In genomic region chr5:133029321-133029720, GRCh38 we compare ENCODE assay signal across 18 cellular contexts.
"Had no signal": no experiment of that assay in that cellular context is flagged by ENCODE, and none has a peak within 500 bp of the region (broad histone marks: within the 10 kb centered on the region; RNA-seq: fewer than 3 reads in every experiment).

No MANE protein-coding gene starts in this region.

- H3K27me3 Mint-ChIP-seq: activated T-cell treated with anti-CD3 and anti-CD28 coated beads, Interleukin-2, amount 50 U/mL, for 24 hours; effector memory CD8-positive, alpha-beta T cell; T-cell had no signal

- H3K4me3 ChIP-seq: mucosa of descending colon, ovary, smooth muscle cell, testis had no signal

- H3K4me1 ChIP-seq: testis had no signal

- H3K27ac ChIP-seq: ovary, testis had no signal

- H3K4me3 Mint-ChIP-seq: activated CD4-positive, alpha-beta T cell treated with anti-CD3 and anti-CD28 coated beads, Interleukin-2, amount 10 ng/mL, durations not matched to agents 7 days and 5 days; activated CD8-positive, alpha-beta T cell treated with anti-CD3 and anti-CD28 coated beads, Interleukin-2, amount 10 ng/mL, durations not matched to agents 7 days and 5 days; activated naive CD4-positive, alpha-beta T cell treated with anti-CD3 and anti-CD28 coated beads, Interleukin-2, amount 10 ng/mL, durations not matched to agents 7 days and 5 days; activated naive CD8-positive, alpha-beta T cell treated with anti-CD3 and anti-CD28 coated beads, Interleukin-2, amount 50 U/mL, for 24 hours; activated T-cell treated with anti-CD3 and anti-CD28 coated beads, Interleukin-2, amount 50 U/mL, for 24 hours; effector memory CD8-positive, alpha-beta T cell; stimulated activated effector memory CD8-positive, alpha-beta T cell treated with anti-CD3 and anti-CD28 coated beads, Interleukin-12 subunit alpha, Interleukin-12 subunit beta, amount 100 ng/mL, for 72 hours; T-cell had no signal

- H3K9me3 Mint-ChIP-seq: activated CD4-positive, alpha-beta T cell treated with anti-CD3 and anti-CD28 coated beads, Interleukin-2, amount 10 ng/mL, durations not matched to agents 7 days and 5 days; activated naive CD4-positive, alpha-beta T cell treated with anti-CD3 and anti-CD28 coated beads, Interleukin-2, amount 10 ng/mL, durations not matched to agents 7 days and 5 days; activated naive CD8-positive, alpha-beta T cell treated with anti-CD3 and anti-CD28 coated beads, Interleukin-2, amount 50 U/mL, for 24 hours; activated T-cell treated with anti-CD3 and anti-CD28 coated beads, Interleukin-2, amount 50 U/mL, for 24 hours; effector memory CD8-positive, alpha-beta T cell; naive thymus-derived CD4-positive, alpha-beta T cell; stimulated activated effector memory CD8-positive, alpha-beta T cell treated with anti-CD3 and anti-CD28 coated beads, Interleukin-12 subunit alpha, Interleukin-12 subunit beta, amount 100 ng/mL, for 72 hours; T-cell had no signal

- DNase-seq: activated CD4-positive, alpha-beta T cell treated with anti-CD3 and anti-CD28 coated beads, Interleukin-2, amount 10 ng/mL, durations not matched to agents 7 days and 5 days; activated CD8-positive, alpha-beta T cell treated with anti-CD3 and anti-CD28 coated beads, Interleukin-2, amount 10 ng/mL, durations not matched to agents 7 days and 5 days; activated effector memory CD4-positive, alpha-beta T cell treated with Interleukin-2 at 50 U/mL for 16 hours; activated naive CD4-positive, alpha-beta T cell treated with anti-CD3 and anti-CD28 coated beads, Interleukin-2, amount 10 ng/mL, durations not matched to agents 7 days and 5 days; activated naive CD8-positive, alpha-beta T cell treated with anti-CD3 and anti-CD28 coated beads, Interleukin-2, amount 50 U/mL, for 24 hours; activated T-cell treated with anti-CD3 and anti-CD28 coated beads, Interleukin-2, amount 50 U/mL, for 24 hours; effector memory CD8-positive, alpha-beta T cell; mesenchymal stem cell; mucosa of descending colon; naive thymus-derived CD4-positive, alpha-beta T cell; ovary; stimulated activated CD4-positive, alpha-beta T cell treated with anti-CD3 and anti-CD28 coated beads, Interleukin-4, amount 100 ng/mL, for 24 hours; T-cell; testis had no signal

- H3K27me3 ChIP-seq: ovary, testis had no signal

- ATAC-seq: activated CD4-positive, CD25-positive, alpha-beta regulatory T cell treated with anti-CD3 and anti-CD28 coated beads, Interleukin-2, amount 50 U/mL, for 24 hours; activated CD8-positive, alpha-beta T cell treated with anti-CD3 and anti-CD28 coated beads, Interleukin-2, amount 10 ng/mL, durations not matched to agents 7 days and 5 days; activated naive CD8-positive, alpha-beta T cell treated with anti-CD3 and anti-CD28 coated beads, Interleukin-2, amount 50 U/mL, for 24 hours; effector memory CD8-positive, alpha-beta T cell; mucosa of descending colon; naive thymus-derived CD4-positive, alpha-beta T cell; sciatic nerve; stimulated activated effector memory CD8-positive, alpha-beta T cell treated with anti-CD3 and anti-CD28 coated beads, Interleukin-12 subunit alpha, Interleukin-12 subunit beta, amount 100 ng/mL, for 72 hours; T-cell had no signal

- H3K36me3 ChIP-seq: ovary had no signal

- H3K9me3 ChIP-seq: mucosa of descending colon, ovary, testis had no signal

- H3K27ac Mint-ChIP-seq: activated CD4-positive, alpha-beta T cell treated with anti-CD3 and anti-CD28 coated beads, Interleukin-2, amount 10 ng/mL, durations not matched to agents 7 days and 5 days; activated CD8-positive, alpha-beta T cell treated with anti-CD3 and anti-CD28 coated beads, Interleukin-2, amount 10 ng/mL, durations not matched to agents 7 days and 5 days; activated naive CD4-positive, alpha-beta T cell treated with anti-CD3 and anti-CD28 coated beads, Interleukin-2, amount 10 ng/mL, durations not matched to agents 7 days and 5 days; activated naive CD8-positive, alpha-beta T cell treated with anti-CD3 and anti-CD28 coated beads, Interleukin-2, amount 50 U/mL, for 24 hours; activated T-cell treated with anti-CD3 and anti-CD28 coated beads, Interleukin-2, amount 50 U/mL, for 24 hours; effector memory CD8-positive, alpha-beta T cell; stimulated activated effector memory CD8-positive, alpha-beta T cell treated with anti-CD3 and anti-CD28 coated beads, Interleukin-12 subunit alpha, Interleukin-12 subunit beta, amount 100 ng/mL, for 72 hours; T-cell had no signal
